In the genomic region with DNA sequence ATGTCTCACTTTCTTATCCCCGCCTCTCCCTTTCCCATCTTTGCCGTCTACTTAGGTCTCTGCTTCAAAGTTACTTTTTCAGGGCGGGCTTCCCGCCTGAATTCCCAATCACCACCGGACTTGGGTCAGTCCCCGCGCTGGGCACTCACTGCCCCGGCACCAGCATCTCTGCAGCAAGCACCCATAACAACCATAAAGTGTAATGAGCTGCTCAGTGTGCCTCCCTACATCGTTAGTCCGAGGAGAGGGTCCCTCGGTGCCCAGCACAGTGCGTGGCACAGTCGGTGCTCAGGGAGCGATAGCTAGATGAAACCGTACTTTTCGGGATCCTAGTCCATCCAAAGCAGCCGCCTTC, we compare ENCODE assay signal across 8 cellular contexts. TPM values are rescaled to one million over a fixed set of nuclear protein-coding genes. Genes with fewer than 3 reads are reported as not detected.
DNase-seq lines count a peak whose midpoint lies in the region; ATAC-seq, FAIRE-seq and TF ChIP-seq lines count a peak whose summit lies in the region.

No MANE protein-coding gene starts in this region.

- no peak for FAIRE-seq in pancreas (lab: Jason Lieb, UNC)

- no peaks in the 10 kb centered on the region for H3K9me3 ChIP-seq in RWPE2 (ENCODE audit: severe bottlenecking)
- H3K9me3 ChIP-seq in esophagus (ENCODE audit: control insufficient read depth in 2 of 2, insufficient read depth in 1 of 2, low read depth in 1 of 2, low read length in 1 of 2), result no peaks in the 10 kb centered on the region
- H3K9me3 ChIP-seq in pancreas, result no peaks in the 10 kb centered on the region

- H3K27ac Mint-ChIP-seq in Calu3 (ENCODE audit: unreplicated experiment), result peak overlapping the region; percentile 76

- TSS peak; percentile 54 for BruUV-seq in Calu3 (replicated peaks; lab: Mats Ljungman, UMichigan)

- 38 to 42% methylated on average over 17 of the region's 17 CpGs for WGBS in esophagus, 2 donors
- 41 to 45% methylated on average over 17 of the region's 17 CpGs for WGBS in pancreas, 2 donors

- H3K27ac ChIP-seq in RWPE2 (ENCODE audit: poor library complexity, severe bottlenecking) (peak overlapping the region; percentile 81), esophagus (ENCODE audit: low read depth in 2 of 2, low read length in 1 of 2) (peak overlapping the region; percentile 94 to 98), pancreas (peak overlapping the region; percentile 83 to 85 (median 85))

- DNase-seq in Calu3, result no peak
- no peak for DNase-seq in RWPE2 (ENCODE audit: low spot score)
- no peak for DNase-seq in pancreas
- no peak for DNase-seq in stimulated activated naive CD4-positive, alpha-beta T cell treated with Interleukin-2 at 50 U/mL for 16 hours (lab: John Stamatoyannopoulos, UW)
- DNase-seq in NCI-H2029 (lab: John Stamatoyannopoulos, UW), result no peak

- peaks cover 34% of the 10 kb centered on the region for H3K36me3 Mint-ChIP-seq in Calu3 (ENCODE audit: insufficient read depth, unreplicated experiment)

- CTCF ChIA-PET in Calu3 (lab: Charles Lee), result interaction anchor here (0.5 to 2.2 kb wide), 2 partner anchors 25 to 30 kb away, joined by 3 to 7 read pairs; no protein-coding TSS in a partner anchor

- H3K27me3 ChIP-seq in RWPE2 (ENCODE audit: insufficient read depth, poor library complexity, severe bottlenecking) (no peaks in the 10 kb centered on the region), esophagus (ENCODE audit: control insufficient read depth in 1 of 2, insufficient read depth in 2 of 2, low read length in 2 of 2) (no peaks in the 10 kb centered on the region), pancreas (no peaks in the 10 kb centered on the region)

- TF ChIP-seq CTCF in Calu3 (IDR thresholded peaks at IDR 0.05; ENCODE audit: unreplicated experiment) (no peak), RWPE2 (IDR thresholded peaks at IDR 0.05; ENCODE audit: poor library complexity, severe bottlenecking) (no peak), pancreas (IDR thresholded peaks at IDR 0.05) (no peak)

- H3K4me3 Mint-ChIP-seq in Calu3 (ENCODE audit: low read depth, unreplicated experiment), result peak overlapping the region; percentile 87

- no peak for ATAC-seq in RWPE2 (ENCODE audit: low read depth)
- ATAC-seq in pancreas, result no peak
- no peak for ATAC-seq in HG02678 (IDR thresholded peaks at IDR 0.05; ENCODE audit: unreplicated experiment)
- ATAC-seq in HG03108 (IDR thresholded peaks at IDR 0.05; ENCODE audit: unreplicated experiment), result no peak

- H3K27me3 Mint-ChIP-seq in Calu3 (ENCODE audit: unreplicated experiment), result no peaks in the 10 kb centered on the region

- H3K36me3 ChIP-seq in RWPE2 (ENCODE audit: low read depth) (peaks cover 25% of the 10 kb centered on the region), esophagus (ENCODE audit: control insufficient read depth in 2 of 2, insufficient read depth in 2 of 2, low read length in 1 of 2) (no peaks in the 10 kb centered on the region), pancreas (no peaks in the 10 kb centered on the region)

- peaks cover 31% of the 10 kb centered on the region for H3K4me1 ChIP-seq in RWPE2 (ENCODE audit: insufficient read depth, poor library complexity, severe bottlenecking)
- H3K4me1 ChIP-seq in esophagus (ENCODE audit: control insufficient read depth in 2 of 2, insufficient read depth in 2 of 2, low read length in 1 of 2), result peaks cover 2 to 8% of the 10 kb centered on the region in 2 donors
- peaks cover 0 to 17% (median 13%) of the 10 kb centered on the region in 3 donors for H3K4me1 ChIP-seq in pancreas

- no peaks in the 10 kb centered on the region for H3K9me3 Mint-ChIP-seq in Calu3 (ENCODE audit: low read depth, unreplicated experiment)

- H3K4me1 Mint-ChIP-seq in Calu3 (ENCODE audit: low read depth, unreplicated experiment), result peaks cover 48% of the 10 kb centered on the region

- H3K4me3 ChIP-seq in RWPE2 (ENCODE audit: severe bottlenecking) (peak overlapping the region; percentile 46), esophagus (ENCODE audit: low read depth in 1 of 2, low read length in 2 of 2) (peak overlapping the region; percentile 81 to 82), pancreas (peak overlapping the region; percentile 62 to 95 (median 64))

- intact Hi-C loops in Calu3 (cut with micrococcal nuclease; ENCODE audit: unreplicated experiment), result no loop called here
- intact Hi-C loops in pancreas (cut with DNase I), result no loop called here

RNA-seq across cellular contexts. Expression of gene CTPS1, which starts 0.6 kb away (rescaled TPM):
- 73.2 and 85.9 TPM in 2 replicates for total RNA-seq in Calu3 (2022)
- polyA plus RNA-seq in esophagus, result 10 to 100 TPM; 10.8 to 17.7 TPM
- total RNA-seq in pancreas, result 1 to 10 TPM; 4.1 to 8.7 (median 7.6) TPM
- 1 to 10 TPM; 5.9 to 7.1 TPM for polyA plus RNA-seq in pancreas

RNA-seq across cellular contexts. Expression of gene SLFNL1, which starts 42.7 kb away (rescaled TPM):
- 0.52 and 0.83 TPM in 2 replicates for total RNA-seq in Calu3 (2022)
- under 1 TPM; 0.08 to 0.16 TPM for polyA plus RNA-seq in esophagus
- total RNA-seq in pancreas, result under 1 TPM; 0.18 to 0.90 (median 0.39) TPM
- 1 to 10 TPM in 1 of 2 donors, under 1 TPM in 1; 0.89 to 1.4 TPM for polyA plus RNA-seq in pancreas
